In genomic region chr14:72726444-72726843, GRCh38 we compare ENCODE assay signal across 27 cellular contexts.
DNase-seq lines count a peak whose midpoint lies in the region; ATAC-seq and TF ChIP-seq lines count a peak whose summit lies in the region.
"Had no signal": no experiment of that assay in that cellular context is flagged by ENCODE, and none has a peak within 500 bp of the region (broad histone marks: within the 10 kb centered on the region; RNA-seq: fewer than 3 reads in every experiment).

No MANE protein-coding gene starts in this region.

- H3K9ac ChIP-seq in smooth muscle cell (ENCODE audit: low read depth), result no peak overlapping the region

- intact Hi-C loops in dorsolateral prefrontal cortex (cut with DNase I) (no loop called here), Calu3 (cut with micrococcal nuclease; ENCODE audit: unreplicated experiment) (no loop called here), ascending aorta (cut with DNase I) (no loop called here)

- H2AFZ ChIP-seq in smooth muscle cell (ENCODE audit: low read depth), result no peak overlapping the region

- peak overlapping the region; percentile 51 for H3K4me2 ChIP-seq in smooth muscle cell

- H3K9me3 Mint-ChIP-seq in Calu3 (ENCODE audit: low read depth, unreplicated experiment), result no peaks in the 10 kb centered on the region
- H3K9me3 Mint-ChIP-seq: activated CD4-positive, alpha-beta T cell treated with anti-CD3 and anti-CD28 coated beads, Interleukin-2, amount 10 ng/mL, durations not matched to agents 7 days and 5 days; activated naive CD4-positive, alpha-beta T cell treated with anti-CD3 and anti-CD28 coated beads, Interleukin-2, amount 10 ng/mL, durations not matched to agents 7 days and 5 days; CD4-positive, CD25-positive, alpha-beta regulatory T cell; central memory CD8-positive, alpha-beta T cell; immature natural killer cell; stimulated activated effector memory CD8-positive, alpha-beta T cell treated with anti-CD3 and anti-CD28 coated beads, Interleukin-12 subunit alpha, Interleukin-12 subunit beta, amount 100 ng/mL, for 72 hours had no signal

- H3K27me3 Mint-ChIP-seq in Calu3 (ENCODE audit: unreplicated experiment), result no peaks in the 10 kb centered on the region
- H3K27me3 Mint-ChIP-seq: activated CD4-positive, alpha-beta T cell treated with anti-CD3 and anti-CD28 coated beads, Interleukin-2, amount 10 ng/mL, durations not matched to agents 7 days and 5 days had no signal

- no peaks in the 10 kb centered on the region for H3K36me3 Mint-ChIP-seq in Calu3 (ENCODE audit: insufficient read depth, unreplicated experiment)
- H3K36me3 Mint-ChIP-seq: CD4-positive, CD25-positive, alpha-beta regulatory T cell; stimulated activated effector memory CD8-positive, alpha-beta T cell treated with anti-CD3 and anti-CD28 coated beads, Interleukin-12 subunit alpha, Interleukin-12 subunit beta, amount 100 ng/mL, for 72 hours had no signal

- no peak overlapping the region for H3K4me3 Mint-ChIP-seq in Calu3 (ENCODE audit: low read depth, unreplicated experiment)
- H3K4me3 Mint-ChIP-seq: activated CD4-positive, alpha-beta T cell treated with anti-CD3 and anti-CD28 coated beads, Interleukin-2, amount 10 ng/mL, durations not matched to agents 7 days and 5 days; activated naive CD4-positive, alpha-beta T cell treated with anti-CD3 and anti-CD28 coated beads, Interleukin-2, amount 10 ng/mL, durations not matched to agents 7 days and 5 days; CD4-positive, CD25-positive, alpha-beta regulatory T cell; central memory CD8-positive, alpha-beta T cell; immature natural killer cell; stimulated activated effector memory CD8-positive, alpha-beta T cell treated with anti-CD3 and anti-CD28 coated beads, Interleukin-12 subunit alpha, Interleukin-12 subunit beta, amount 100 ng/mL, for 72 hours had no signal

- BruUV-seq in Calu3 (replicated peaks; lab: Mats Ljungman, UMichigan), result no TSS peak

- H3K79me2 ChIP-seq in smooth muscle cell (ENCODE audit: low read depth), result no peaks in the 10 kb centered on the region

- DNase-seq in SJSA1 (ENCODE audit: low read depth in 1 of 2, low spot score in 2 of 2) (peak; percentile 69 to 70), dorsolateral prefrontal cortex (no peak), mesenteric fat pad (ENCODE audit: low spot score) (peak; percentile 43), smooth muscle cell (lab: John Stamatoyannopoulos, UW; ENCODE audit: unreplicated experiment) (peak; percentile 10), Calu3 (no peak), ascending aorta (ENCODE audit: low spot score in 2 of 2) (no peak)
- DNase-seq: activated CD4-positive, alpha-beta T cell treated with anti-CD3 and anti-CD28 coated beads, Interleukin-2, amount 10 ng/mL, durations not matched to agents 7 days and 5 days; activated naive CD4-positive, alpha-beta T cell treated with anti-CD3 and anti-CD28 coated beads, Interleukin-2, amount 10 ng/mL, durations not matched to agents 7 days and 5 days; activated T-cell treated with anti-CD3 and anti-CD28 coated beads, Interleukin-2, amount 50 U/mL, for 48 hours; CD4-positive, CD25-positive, alpha-beta regulatory T cell; EL; foreskin fibroblast; heart right ventricle; immature natural killer cell; lower lobe of right lung; NCI-H1092 treated with DMSO at 0.1 percent for 48 hours; NCI-H2081 treated with DMSO at 0.1 percent for 48 hours; NCI-H82; small intestine had no signal

- CTCF ChIA-PET in Calu3 (lab: Charles Lee), result interaction anchor here (1.2 kb wide), 1 partner anchor 12 kb away, joined by 3 read pairs; no protein-coding TSS in a partner anchor

- H4K20me1 ChIP-seq in smooth muscle cell (ENCODE audit: low read depth), result no peaks in the 10 kb centered on the region

- H3K27me3 ChIP-seq in SJSA1 (replicated peaks) (no peaks in the 10 kb centered on the region), dorsolateral prefrontal cortex (no peaks in the 10 kb centered on the region), smooth muscle cell (ENCODE audit: low read depth) (no peaks in the 10 kb centered on the region), ascending aorta (no peaks in the 10 kb centered on the region)
- H3K27me3 ChIP-seq: heart right ventricle, suprapubic skin, vagina had no signal

- peaks cover 16% of the 10 kb centered on the region for H3K4me1 ChIP-seq in SJSA1 (replicated peaks)
- no peaks in the 10 kb centered on the region for H3K4me1 ChIP-seq in smooth muscle cell (ENCODE audit: low read depth)
- peaks cover 0 to 14% of the 10 kb centered on the region in 2 donors for H3K4me1 ChIP-seq in ascending aorta
- H3K4me1 ChIP-seq: lower lobe of right lung, vagina had no signal

- WGBS in smooth muscle cell (ENCODE audit: low lambda C conversion rate), result 12% methylated on average over 9 of the region's 9 CpGs

- peak overlapping the region; percentile 38 for H3K27ac ChIP-seq in SJSA1
- peak overlapping the region in 50 of 59 donors; percentile 14 to 79 (median 63) for H3K27ac ChIP-seq in dorsolateral prefrontal cortex
- H3K27ac ChIP-seq in smooth muscle cell (ENCODE audit: low read depth), result peak overlapping the region; percentile 57
- peak overlapping the region in 1 of 2 donors; percentile 17 for H3K27ac ChIP-seq in ascending aorta
- H3K27ac ChIP-seq: lower lobe of right lung, RWPE1, suprapubic skin, vagina, VCaP had no signal

- no peak for TF ChIP-seq CTCF in dorsolateral prefrontal cortex (IDR thresholded peaks at IDR 0.05 in 54 of 56, conservative IDR thresholded peaks at IDR 0.05 in 2 of 56; ENCODE audit: low read depth in 1 of 56, partially characterized antibody in 56 of 56)
- TF ChIP-seq CTCF in smooth muscle cell (IDR thresholded peaks at IDR 0.05; ENCODE audit: borderline replicate concordance, insufficient read depth, poor library complexity, severe bottlenecking), result no peak
- TF ChIP-seq CTCF in Calu3 (IDR thresholded peaks at IDR 0.05; ENCODE audit: unreplicated experiment), result no peak
- TF ChIP-seq CTCF in ascending aorta (IDR thresholded peaks at IDR 0.05), result no peak

- H3K27ac Mint-ChIP-seq in Calu3 (ENCODE audit: unreplicated experiment), result no peak overlapping the region
- H3K27ac Mint-ChIP-seq: activated CD4-positive, alpha-beta T cell treated with anti-CD3 and anti-CD28 coated beads, Interleukin-2, amount 10 ng/mL, durations not matched to agents 7 days and 5 days; activated naive CD4-positive, alpha-beta T cell treated with anti-CD3 and anti-CD28 coated beads, Interleukin-2, amount 10 ng/mL, durations not matched to agents 7 days and 5 days; CD4-positive, CD25-positive, alpha-beta regulatory T cell; stimulated activated effector memory CD8-positive, alpha-beta T cell treated with anti-CD3 and anti-CD28 coated beads, Interleukin-12 subunit alpha, Interleukin-12 subunit beta, amount 100 ng/mL, for 72 hours had no signal

- H3F3A ChIP-seq in smooth muscle cell (ENCODE audit: low read depth), result no peaks in the 10 kb centered on the region

- ATAC-seq in GM19324 (IDR thresholded peaks at IDR 0.05; ENCODE audit: low FRiP score, unreplicated experiment), result no peak
- ATAC-seq: lower lobe of right lung; SK-N-SH treated with all-trans-retinoic acid at 6 μM for 48 hours; stimulated activated effector memory CD8-positive, alpha-beta T cell treated with anti-CD3 and anti-CD28 coated beads, Interleukin-12 subunit alpha, Interleukin-12 subunit beta, amount 100 ng/mL, for 72 hours had no signal

- H3K9me3 ChIP-seq in SJSA1 (replicated peaks) (no peaks in the 10 kb centered on the region), smooth muscle cell (replicated peaks; ENCODE audit: low read depth) (no peaks in the 10 kb centered on the region), ascending aorta (no peaks in the 10 kb centered on the region)
- H3K9me3 ChIP-seq: heart right ventricle, lower lobe of right lung, suprapubic skin, vagina had no signal

- H3K4me3 ChIP-seq in SJSA1 (no peak overlapping the region), dorsolateral prefrontal cortex (no peak overlapping the region), smooth muscle cell (no peak overlapping the region), ascending aorta (no peak overlapping the region)
- H3K4me3 ChIP-seq: heart right ventricle, lower lobe of right lung, suprapubic skin, vagina had no signal

- H3K36me3 ChIP-seq in SJSA1 (0 out of 2 replicates have a peak, but pooled peaks cover 2% of the 10 kb centered on the region), smooth muscle cell (ENCODE audit: low read depth) (no peaks in the 10 kb centered on the region), ascending aorta (no peaks in the 10 kb centered on the region)
- H3K36me3 ChIP-seq: lower lobe of right lung, suprapubic skin, vagina had no signal

- H3K4me1 Mint-ChIP-seq in Calu3 (ENCODE audit: low read depth, unreplicated experiment), result no peaks in the 10 kb centered on the region
- H3K4me1 Mint-ChIP-seq: CD4-positive, CD25-positive, alpha-beta regulatory T cell; stimulated activated effector memory CD8-positive, alpha-beta T cell treated with anti-CD3 and anti-CD28 coated beads, Interleukin-12 subunit alpha, Interleukin-12 subunit beta, amount 100 ng/mL, for 72 hours had no signal

Comparison
In these comparisons a context has a peak if more than half of its experiments do, and no peak if none do; other contexts are left out.
1. DNase-seq: peak in SJSA1 (2 of 2), mesenteric fat pad (single experiment) and smooth muscle cell (single experiment); none in dorsolateral prefrontal cortex (0 of 10), Calu3 (single experiment) and ascending aorta (0 of 2).